9 cellular contexts compared by ENCODE assay signal in the genomic region with DNA sequence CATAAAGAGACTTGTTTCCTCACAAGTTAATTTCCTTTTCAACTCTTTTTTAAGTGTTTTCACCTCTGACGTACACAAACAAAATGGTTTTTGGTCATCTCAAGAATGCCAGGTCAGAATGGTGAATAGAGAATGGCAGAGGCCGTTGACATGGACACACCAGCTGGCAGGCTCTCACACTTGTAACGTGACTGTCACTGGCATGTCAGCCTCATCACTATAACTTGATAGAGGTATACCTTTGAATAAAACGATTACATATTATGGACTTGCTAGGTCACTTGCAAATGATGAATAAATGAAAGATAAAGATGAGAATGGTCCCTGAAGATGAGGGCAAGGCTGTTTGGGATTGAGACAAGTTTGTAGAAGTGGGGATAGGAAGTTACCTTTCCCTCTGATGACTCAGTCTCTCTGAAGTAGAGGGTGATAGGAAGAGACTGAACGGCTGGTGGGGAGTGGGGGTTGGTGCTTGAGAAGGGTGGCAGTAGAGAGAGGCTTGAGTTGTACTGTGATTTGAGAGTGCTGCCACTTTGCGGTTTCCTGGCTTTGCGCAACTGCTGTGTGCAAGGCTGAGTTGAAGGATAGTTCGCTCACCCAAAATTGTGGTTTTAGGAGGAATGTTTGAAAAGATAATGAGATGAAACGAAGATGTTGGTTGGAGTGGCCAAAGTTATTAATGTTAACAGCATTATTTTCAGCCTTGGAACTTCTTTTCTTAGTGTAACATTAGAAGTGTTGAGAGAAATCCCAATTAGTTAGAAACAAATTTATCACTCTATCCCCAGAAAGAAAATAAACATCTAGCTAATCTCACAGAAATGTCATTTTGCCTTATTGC. TPM values are rescaled to one million over a fixed set of nuclear protein-coding genes. Genes with fewer than 3 reads are reported as not detected.
DNase-seq lines count a peak whose midpoint lies in the region; ATAC-seq and TF ChIP-seq lines count a peak whose summit lies in the region.
"Had no signal": no experiment of that assay in that cellular context is flagged by ENCODE, and none has a peak within 500 bp of the region (broad histone marks: within the 10 kb centered on the region; RNA-seq: fewer than 3 reads in every experiment).

No MANE protein-coding gene starts in this region.

- no peak overlapping the region for H3K23ac ChIP-seq in IMR-90 (ENCODE audit: low read depth, low read length)

- peak overlapping the region; percentile 17 for H2AK9ac ChIP-seq in IMR-90 (replicated peaks; ENCODE audit: low read depth, low read length, poor library complexity)

- H2BK20ac ChIP-seq in IMR-90 (ENCODE audit: low read depth, low read length), result peak overlapping the region; percentile 57; the same call in 1 of the 2 replicates

- H3K36me3 ChIP-seq in IMR-90 (ENCODE audit: control insufficient read depth, insufficient read depth, low read length), result peaks cover 8% of the 10 kb centered on the region
- H3K36me3 ChIP-seq in endodermal cell (ENCODE audit: control insufficient read depth, insufficient read depth, low read length), result peaks cover 51% of the 10 kb centered on the region

- no peak for TF ChIP-seq POLR2A in IMR-90 (IDR thresholded peaks at IDR 0.05; ENCODE audit: low read depth, low read length)

- peaks cover 14% of the 10 kb centered on the region for H3K4me1 Mint-ChIP-seq in WTC11
- peaks cover 13% of the 10 kb centered on the region for H3K4me1 Mint-ChIP-seq in endodermal cell

- dilution Hi-C loops in IMR-90 (cut with HindIII; ENCODE audit: low sequenced_read_pairs, unreplicated experiment), result no loop called here

- H3K27me3 ChIP-seq in IMR-90 (ENCODE audit: control insufficient read depth, insufficient read depth, low read length) (no peaks in the 10 kb centered on the region), endodermal cell (ENCODE audit: control insufficient read depth, insufficient read depth, low read length, poor library complexity, severe bottlenecking) (no peaks in the 10 kb centered on the region)

- CTCF ChIA-PET in IMR-90 (lab: Yijun Ruan, JAX) (no interaction called here), WTC11 (lab: Charles Lee) (interaction anchor here (1.4 to 1.5 kb wide), 2 partner anchors 10 to 114 kb away, joined by 4 read pairs; no protein-coding TSS in a partner anchor)

- POLR2A ChIA-PET in IMR-90 (lab: Charles Lee; ENCODE audit: unreplicated experiment), result no interaction called here
- POLR2A ChIA-PET in WTC11 (lab: Charles Lee), result no interaction called here

- no peak overlapping the region for H2BK5ac ChIP-seq in IMR-90 (ENCODE audit: low read depth, low read length, poor library complexity, severe bottlenecking)

- H3K14ac ChIP-seq in IMR-90 (replicated peaks; ENCODE audit: low read depth, low read length), result no peak overlapping the region; the same call in 1 of the 2 replicates

- H4K20me1 ChIP-seq in IMR-90 (ENCODE audit: insufficient read depth, low read length), result peaks cover 4% of the 10 kb centered on the region; the same call in 1 of the 2 replicates

- H3K4me1 ChIP-seq in IMR-90 (ENCODE audit: control insufficient read depth, insufficient read depth, low read length) (peaks cover 10% of the 10 kb centered on the region; the same call in 1 of the 2 replicates), endodermal cell (ENCODE audit: control insufficient read depth, insufficient read depth, low read length) (no peaks in the 10 kb centered on the region)

- no peak overlapping the region for H2AFZ ChIP-seq in IMR-90 (replicated peaks; ENCODE audit: low read length, poor library complexity)

- H3K9me3 ChIP-seq in IMR-90 (ENCODE audit: control insufficient read depth, insufficient read depth, low read length), result no peaks in the 10 kb centered on the region
- no peaks in the 10 kb centered on the region for H3K9me3 ChIP-seq in endodermal cell (ENCODE audit: control insufficient read depth, low read length)

- no peak overlapping the region for H3K56ac ChIP-seq in IMR-90 (ENCODE audit: extremely low read depth, insufficient read depth, low read length)

- H3K9me3 Mint-ChIP-seq in WTC11 (no peaks in the 10 kb centered on the region), endodermal cell (no peaks in the 10 kb centered on the region)

- in situ Hi-C loops in IMR-90 (cut with MboI; ENCODE audit: low sequenced_read_pairs), result no loop called here

- no peak overlapping the region for H2AK5ac ChIP-seq in IMR-90 (ENCODE audit: low read depth, low read length)

- TF ChIP-seq CTCF in IMR-90 (conservative IDR thresholded peaks at IDR 0.05; ENCODE audit: low read depth, low read length) (no peak), WTC11 (IDR thresholded peaks at IDR 0.05) (no peak), endodermal cell (conservative IDR thresholded peaks at IDR 0.05) (peak; percentile 21), GM10266 (IDR thresholded peaks at IDR 0.05; ENCODE audit: control insufficient read depth, insufficient read depth, low read depth, missing control alignments) (no peak)

- no peak overlapping the region for H3K4me3 Mint-ChIP-seq in WTC11
- H3K4me3 Mint-ChIP-seq in endodermal cell, result no peak overlapping the region

- H3K36me3 Mint-ChIP-seq in WTC11, result peaks cover 38% of the 10 kb centered on the region
- peaks cover 21% of the 10 kb centered on the region for H3K36me3 Mint-ChIP-seq in endodermal cell (ENCODE audit: low read depth)

- no peak overlapping the region for H3K9ac ChIP-seq in IMR-90 (ENCODE audit: low read depth, low read length)
- no peak overlapping the region for H3K9ac ChIP-seq in endodermal cell (ENCODE audit: extremely low read depth, low read length, poor library complexity, severe bottlenecking)

- intact Hi-C loops in IMR-90 (cut with micrococcal nuclease), result no loop called here

- no peak overlapping the region for H2BK120ac ChIP-seq in IMR-90 (ENCODE audit: low read depth, low read length)

- 53 to 100% methylated on average over 1 to 3 of the region's 9 CpGs for WGBS in IMR-90 (ENCODE audit: extremely low coverage in 2 of 2, insufficient read length in 1 of 2), 2 experiments
- 79 to 88% methylated on average over 2 to 9 of the region's 9 CpGs for WGBS in endodermal cell (ENCODE audit: insufficient coverage in 1 of 2, insufficient read length in 1 of 2), 2 experiments

- H3K4me3 ChIP-seq in IMR-90 (ENCODE audit: insufficient read depth, low read depth, low read length) (no peak overlapping the region), endodermal cell (ENCODE audit: low read length) (no peak overlapping the region)

- H3K79me1 ChIP-seq in IMR-90 (ENCODE audit: low read depth in 1 of 2, low read length in 2 of 2), result peaks cover 7 to 19% of the 10 kb centered on the region in 2 experiments; a peak in 2 of 4 replicates

- H4K5ac ChIP-seq in IMR-90 (ENCODE audit: low read depth, low read length), result no peak overlapping the region

- H3K27ac Mint-ChIP-seq in WTC11 (peak overlapping the region; percentile 70; the same call in 1 of the 2 replicates), endodermal cell (no peak overlapping the region)

- peaks cover 5% of the 10 kb centered on the region for H3K9me1 ChIP-seq in IMR-90 (ENCODE audit: insufficient read depth, low read length)

- H3K18ac ChIP-seq in IMR-90 (ENCODE audit: low read depth, low read length), result peak overlapping the region; percentile 10; the same call in 1 of the 2 replicates

- H3K4ac ChIP-seq in IMR-90 (ENCODE audit: low read depth, low read length), result no peak overlapping the region

- ATAC-seq in IMR-90 (ENCODE audit: low read depth), result peak; percentile 54
- peak; percentile 88 for ATAC-seq in WTC11
- no peak for ATAC-seq in HG02759 (IDR thresholded peaks at IDR 0.05; ENCODE audit: unreplicated experiment)

- peak; percentile 53 for DNase-seq in IMR-90
- no peak for DNase-seq in WTC11 (ENCODE audit: low spot score)
- DNase-seq in endodermal cell, result peak; percentile 57
- DNase-seq in stimulated activated CD8-positive, alpha-beta memory T cell treated with anti-CD3 and anti-CD28 coated beads, Interleukin-4, amount 100 ng/mL, for 4 hours (ENCODE audit: low read depth in 2 of 2, low spot score in 1 of 2), result peak; percentile 14 to 30
- no peak for DNase-seq in GM10266 (ENCODE audit: extremely low spot score)
- DNase-seq in GM19238 (ENCODE audit: insufficient read length, low spot score), result no peak
- DNase-seq in NCI-H446 (lab: John Stamatoyannopoulos, UW), result no peak
- DNase-seq: left cardiac atrium had no signal

- no peak overlapping the region for H4K91ac ChIP-seq in IMR-90 (ENCODE audit: insufficient read depth, low read depth, low read length)

- no TSS peak for BruUV-seq in IMR-90 (replicated peaks; lab: Mats Ljungman, UMichigan)

- H3K27me3 Mint-ChIP-seq in WTC11 (ENCODE audit: low read depth) (no peaks in the 10 kb centered on the region), endodermal cell (ENCODE audit: insufficient read depth) (no peaks in the 10 kb centered on the region)

- no peak overlapping the region for H4K8ac ChIP-seq in IMR-90 (ENCODE audit: low read depth in 2 of 2, low read length in 2 of 2)

- H3K27ac ChIP-seq in IMR-90 (ENCODE audit: insufficient read depth, low read length), result no peak overlapping the region
- H3K27ac ChIP-seq in endodermal cell (ENCODE audit: low read depth, low read length), result no peak overlapping the region

- no peak overlapping the region for H3K4me2 ChIP-seq in IMR-90 (ENCODE audit: low read depth, low read length)

- no peak overlapping the region for H2BK15ac ChIP-seq in IMR-90 (ENCODE audit: low read depth, low read length)

- no peak for TF ChIP-seq RAD21 in IMR-90 (IDR thresholded peaks at IDR 0.05; ENCODE audit: low read length)

TF ChIP-seq in IMR-90, 13 proteins besides CTCF, POLR2A, EP300 and RAD21:
- TF ChIP-seq MAFK (IDR thresholded peaks at IDR 0.05; ENCODE audit: low read depth, low read length) (no peak), CEBPB (IDR thresholded peaks at IDR 0.05; ENCODE audit: low read depth, low read length) (peak; percentile 90)

TF ChIP-seq in WTC11, 78 proteins besides CTCF, POLR2A, EP300 and RAD21 (continues in another document):
- no peak for TF ChIP-seq HMGA2 (CRISPR knock-in tag; IDR thresholded peaks at IDR 0.05)
- TF ChIP-seq, protein P1, sequence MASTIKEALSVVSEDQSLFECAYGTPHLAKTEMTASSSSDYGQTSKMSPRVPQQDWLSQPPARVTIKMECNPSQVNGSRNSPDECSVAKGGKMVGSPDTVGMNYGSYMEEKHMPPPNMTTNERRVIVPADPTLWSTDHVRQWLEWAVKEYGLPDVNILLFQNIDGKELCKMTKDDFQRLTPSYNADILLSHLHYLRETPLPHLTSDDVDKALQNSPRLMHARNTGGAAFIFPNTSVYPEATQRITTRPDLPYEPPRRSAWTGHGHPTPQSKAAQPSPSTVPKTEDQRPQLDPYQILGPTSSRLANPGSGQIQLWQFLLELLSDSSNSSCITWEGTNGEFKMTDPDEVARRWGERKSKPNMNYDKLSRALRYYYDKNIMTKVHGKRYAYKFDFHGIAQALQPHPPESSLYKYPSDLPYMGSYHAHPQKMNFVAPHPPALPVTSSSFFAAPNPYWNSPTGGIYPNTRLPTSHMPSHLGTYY (CRISPR knock-in tag; IDR thresholded peaks at IDR 0.05), result no peak

RNA-seq across cellular contexts. Expression of a gene that starts 30.3 kb away (rescaled TPM):
- 25.6 and 38.3 TPM in 2 replicates for total RNA-seq in IMR-90 (2012; rRNA removed)
- polyA plus RNA-seq in IMR-90 (2012; rRNA removed), result 32.5 and 34.0 TPM in 2 replicates
- 6.6 and 14.8 TPM in 2 replicates for polyA plus RNA-seq in IMR-90 (2012; cell fraction: cytosol; rRNA removed)
- 7.1 and 25.3 TPM in 2 replicates for polyA plus RNA-seq in IMR-90 (2012; cell fraction: nucleus; rRNA removed; ENCODE audit: low replicate concordance)
- total RNA-seq in WTC11 (2021), result 39.8 to 44.0 TPM (median 42.1 TPM) in 3 replicates
- 10 to 100 TPM; 40.4 to 45.4 TPM for total RNA-seq in endodermal cell
- 75.5 TPM for polyA plus RNA-seq in endodermal cell (2013, experiment 1 of 2)
- 60.3 TPM for polyA plus RNA-seq in endodermal cell (2013, experiment 2 of 2)

Comparison
In these comparisons a context has a peak if more than half of its experiments do, and no peak if none do; other contexts are left out.
1. DNase-seq: peak in IMR-90 (single experiment), endodermal cell (single experiment) and stimulated activated CD8-positive, alpha-beta memory T cell treated with anti-CD3 and anti-CD28 coated beads, Interleukin-4, amount 100 ng/mL, for 4 hours (2 of 2); none in WTC11 (single experiment), GM10266 (single experiment), GM19238 (single experiment) and NCI-H446 (0 of 2).